In the genomic region with DNA sequence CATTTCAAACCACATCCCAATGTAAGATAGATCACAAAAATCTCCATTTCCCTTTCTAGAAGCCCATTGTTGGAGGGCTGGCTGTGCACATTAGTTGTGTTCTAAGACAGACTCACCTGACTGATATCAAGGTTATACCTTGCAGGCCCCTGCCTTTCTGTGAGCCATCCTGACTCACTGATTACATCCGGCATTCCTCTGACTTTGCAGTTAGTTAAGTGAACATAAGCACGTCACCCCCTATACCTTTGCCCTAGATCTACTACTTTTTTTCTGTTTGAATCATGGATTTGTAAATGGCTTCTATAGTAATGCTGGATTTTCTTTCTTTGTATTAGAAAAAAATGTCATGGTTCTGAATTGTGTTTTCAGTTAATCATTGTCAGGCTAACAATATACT, we compare ENCODE assay signal across 19 cellular contexts.
DNase-seq lines count a peak whose midpoint lies in the region; ATAC-seq and TF ChIP-seq lines count a peak whose summit lies in the region.
"Had no signal": no experiment of that assay in that cellular context is flagged by ENCODE, and none has a peak within 500 bp of the region (broad histone marks: within the 10 kb centered on the region; RNA-seq: fewer than 3 reads in every experiment).

No MANE protein-coding gene starts in this region.

- H2AFZ ChIP-seq in PC-3 (ENCODE audit: low read length) = no peak overlapping the region
- H2AFZ ChIP-seq: GM23248 had no signal

- H3K9me3 ChIP-seq in PC-3 (ENCODE audit: low read length) = no peaks in the 10 kb centered on the region
- H3K9me3 ChIP-seq: esophagus muscularis mucosa, SJCRH30, thoracic aorta had no signal

- CTCF ChIA-PET in PC-3 (lab: Charles Lee) = no interaction called here

- peaks cover 3% of the 10 kb centered on the region for H3F3A ChIP-seq in PC-3 (ENCODE audit: low read length, unreplicated experiment)

- H3K4me3 ChIP-seq in PC-3 (ENCODE audit: low read length) = peak overlapping the region; percentile 36; the same call in 1 of the 2 replicates
- no peak overlapping the region for H3K4me3 ChIP-seq in epithelial cell of esophagus (ENCODE audit: low read length)
- H3K4me3 ChIP-seq: esophagus muscularis mucosa, GM12878, GM23248, SJCRH30, thoracic aorta had no signal

- no peaks in the 10 kb centered on the region for H3K9me2 ChIP-seq in PC-3 (replicated peaks; ENCODE audit: low read length)

- H3K4me1 ChIP-seq in PC-3 (ENCODE audit: insufficient read depth, low read length) = peaks cover 35% of the 10 kb centered on the region
- H3K4me1 ChIP-seq: esophagus muscularis mucosa, SJCRH30 had no signal

- POLR2A ChIA-PET in PC-3 (lab: Charles Lee; ENCODE audit: unreplicated experiment) = no interaction called here

- no peaks in the 10 kb centered on the region for H3K27me3 ChIP-seq in PC-3 (ENCODE audit: low read length)
- H3K27me3 ChIP-seq: esophagus muscularis mucosa, SJCRH30 had no signal

- peak overlapping the region; percentile 96 for H3K27ac ChIP-seq in PC-3 (ENCODE audit: low read length)
- H3K27ac ChIP-seq: esophagus muscularis mucosa, GM23248, SJCRH30, thoracic aorta had no signal

- H3K9ac ChIP-seq in PC-3 (ENCODE audit: low read length) = peak overlapping the region; percentile 63
- H3K9ac ChIP-seq: GM23248 had no signal

- DNase-seq in Caki2 (ENCODE audit: low read depth) (peak; percentile 91), PC-3 (peak; percentile 95), epithelial cell of esophagus (ENCODE audit: low read depth) (peak; percentile 99), mucosa of gallbladder (ENCODE audit: low spot score) (peak; percentile 49), NOMO-1 treated with DMSO at 0.1 percent for 48 hours (lab: John Stamatoyannopoulos, UW; ENCODE audit: unreplicated experiment) (no peak), iPS-NIHi7 (ENCODE audit: extremely low spot score) (no peak), left ventricle myocardium superior (no peak)
- DNase-seq: activated CD8-positive, alpha-beta memory T cell treated with anti-CD3 and anti-CD28 coated beads for 24 hours; activated naive CD4-positive, alpha-beta T cell; cerebellar nuclear complex; DND-41; GM23248; NCI-H2029; nucleus accumbens; SJCRH30 had no signal

- no TSS peak for BruUV-seq in PC-3 (replicated peaks; lab: Mats Ljungman, UMichigan)

- ATAC-seq in PC-3 (peak; percentile 96), GM21619 (IDR thresholded peaks at IDR 0.05; ENCODE audit: unreplicated experiment) (no peak), left ventricle myocardium superior (no peak)
- ATAC-seq: GM12878 had no signal

- no peaks in the 10 kb centered on the region for H4K20me1 ChIP-seq in PC-3 (ENCODE audit: low read length)

- in situ Hi-C loops in Caki2 (cut with HindIII; ENCODE audit: low pct_unique_long_range_greater_than_20kb, low sequenced_read_pairs) = no loop called here

- H3K79me2 ChIP-seq in PC-3 (ENCODE audit: low read length) = no peaks in the 10 kb centered on the region

- TF ChIP-seq CTCF in PC-3 (conservative IDR thresholded peaks at IDR 0.05; ENCODE audit: low read depth, low read length) = no peak
- no peak for TF ChIP-seq CTCF in epithelial cell of esophagus (IDR thresholded peaks at IDR 0.05; ENCODE audit: insufficient read depth, low read depth, low read length, missing control alignments)

- H3K36me3 ChIP-seq in PC-3 (ENCODE audit: low read depth, low read length) = no peaks in the 10 kb centered on the region; the same call in 1 of the 2 replicates
- H3K36me3 ChIP-seq: SJCRH30 had no signal

- peak overlapping the region; percentile 47 for H3K4me2 ChIP-seq in PC-3 (ENCODE audit: low read length)

- intact Hi-C loops in PC-3 (cut with micrococcal nuclease) (loop anchor here (10.0 kb wide), 1 partner anchor 93 kb away; no protein-coding TSS in a partner anchor), left ventricle myocardium superior (cut with micrococcal nuclease) (no loop called here)

Comparison
In these comparisons a context has a peak if more than half of its experiments do, and no peak if none do; other contexts are left out.
1. DNase-seq: peak in Caki2 (single experiment), PC-3 (single experiment), epithelial cell of esophagus (single experiment) and mucosa of gallbladder (single experiment); none in NOMO-1 treated with DMSO at 0.1 percent for 48 hours (single experiment), iPS-NIHi7 (single experiment) and left ventricle myocardium superior (single experiment).